Comparison of ENCODE assay signal across 1 cellular context in the genomic region with DNA sequence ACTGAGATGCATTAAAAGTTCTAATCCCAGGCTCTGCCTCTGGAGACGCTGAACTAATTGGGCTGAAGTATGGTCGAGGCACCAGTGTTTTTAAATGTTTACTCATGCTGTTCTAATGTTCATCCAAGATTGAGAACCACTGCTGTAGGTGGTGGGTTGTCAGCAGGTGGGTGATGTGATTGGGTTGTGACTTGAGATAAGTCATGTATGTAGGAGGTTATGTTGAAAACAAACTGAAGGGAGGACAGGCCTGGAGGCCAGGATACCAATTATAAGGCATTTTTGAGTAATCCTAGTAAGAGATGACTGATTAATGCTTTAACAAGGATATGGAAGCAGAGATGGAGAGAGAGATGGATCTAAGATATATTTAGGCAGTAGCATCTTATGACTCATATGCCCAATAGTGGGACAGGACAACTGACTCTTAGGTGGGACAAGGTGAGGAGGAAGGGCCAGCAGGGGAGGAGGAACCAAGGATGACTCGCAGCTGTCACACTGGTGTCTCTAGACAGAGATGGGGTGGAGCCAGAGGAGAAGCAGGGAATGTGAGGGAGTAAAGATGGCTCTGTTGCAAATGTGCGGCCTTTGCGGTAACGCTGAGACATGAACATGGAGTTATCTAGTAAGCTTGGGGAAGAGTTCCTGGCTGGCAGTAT.
TF ChIP-seq lines count a peak whose summit lies in the region.

No MANE protein-coding gene starts in this region.

TF ChIP-seq in K562, 482 proteins besides CTCF, POLR2A, EP300 and RAD21 (continues in another document):
- TF ChIP-seq, protein P1, sequence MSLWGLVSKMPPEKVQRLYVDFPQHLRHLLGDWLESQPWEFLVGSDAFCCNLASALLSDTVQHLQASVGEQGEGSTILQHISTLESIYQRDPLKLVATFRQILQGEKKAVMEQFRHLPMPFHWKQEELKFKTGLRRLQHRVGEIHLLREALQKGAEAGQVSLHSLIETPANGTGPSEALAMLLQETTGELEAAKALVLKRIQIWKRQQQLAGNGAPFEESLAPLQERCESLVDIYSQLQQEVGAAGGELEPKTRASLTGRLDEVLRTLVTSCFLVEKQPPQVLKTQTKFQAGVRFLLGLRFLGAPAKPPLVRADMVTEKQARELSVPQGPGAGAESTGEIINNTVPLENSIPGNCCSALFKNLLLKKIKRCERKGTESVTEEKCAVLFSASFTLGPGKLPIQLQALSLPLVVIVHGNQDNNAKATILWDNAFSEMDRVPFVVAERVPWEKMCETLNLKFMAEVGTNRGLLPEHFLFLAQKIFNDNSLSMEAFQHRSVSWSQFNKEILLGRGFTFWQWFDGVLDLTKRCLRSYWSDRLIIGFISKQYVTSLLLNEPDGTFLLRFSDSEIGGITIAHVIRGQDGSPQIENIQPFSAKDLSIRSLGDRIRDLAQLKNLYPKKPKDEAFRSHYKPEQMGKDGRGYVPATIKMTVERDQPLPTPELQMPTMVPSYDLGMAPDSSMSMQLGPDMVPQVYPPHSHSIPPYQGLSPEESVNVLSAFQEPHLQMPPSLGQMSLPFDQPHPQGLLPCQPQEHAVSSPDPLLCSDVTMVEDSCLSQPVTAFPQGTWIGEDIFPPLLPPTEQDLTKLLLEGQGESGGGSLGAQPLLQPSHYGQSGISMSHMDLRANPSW (CRISPR knock-in tag; IDR thresholded peaks at IDR 0.05), result no peak
- TF ChIP-seq DNMT1 (IDR thresholded peaks at IDR 0.05) (no peak), CBX8 (IDR thresholded peaks at IDR 0.05; ENCODE audit: borderline replicate concordance, extremely low read depth, low read depth, low read length, poor library complexity, severe bottlenecking) (no peak), PHB (CRISPR knock-in tag; IDR thresholded peaks at IDR 0.05) (no peak), HLTF (IDR thresholded peaks at IDR 0.05) (no peak), RUNX1 (IDR thresholded peaks at IDR 0.05; ENCODE audit: low read depth) (no peak), MCM2 (IDR thresholded peaks at IDR 0.05; ENCODE audit: low read depth) (no peak), RFX7 (CRISPR knock-in tag; IDR thresholded peaks at IDR 0.05) (no peak), MYNN (IDR thresholded peaks at IDR 0.05) (no peak), MYNN (CRISPR knock-in tag; IDR thresholded peaks at IDR 0.05) (no peak), ZNF699 (CRISPR knock-in tag; IDR thresholded peaks at IDR 0.05; ENCODE audit: insufficient replicate concordance) (no peak), CBFB (CRISPR knock-in tag; IDR thresholded peaks at IDR 0.05) (no peak), ZKSCAN3 (CRISPR knock-in tag; IDR thresholded peaks at IDR 0.05) (no peak), NFRKB (IDR thresholded peaks at IDR 0.05; ENCODE audit: low read depth) (no peak), MTA2 (IDR thresholded peaks at IDR 0.05; ENCODE audit: low read depth) (no peak), ZNF668 (CRISPR knock-in tag; IDR thresholded peaks at IDR 0.05) (no peak), FOSL1 (tag; conservative IDR thresholded peaks at IDR 0.05) (peak; percentile 39; the same call in 1 of the 2 replicates), CBFA2T2 (conservative IDR thresholded peaks at IDR 0.05) (peak; percentile 28; the same call in 1 of the 2 replicates), ZNF239 (CRISPR knock-in tag; IDR thresholded peaks at IDR 0.05) (no peak), KAT7 (CRISPR knock-in tag; IDR thresholded peaks at IDR 0.05; ENCODE audit: borderline replicate concordance) (no peak), HNRNPLL (IDR thresholded peaks at IDR 0.05; ENCODE audit: low read depth, low read length, poor library complexity, severe bottlenecking) (no peak), JUND (IDR thresholded peaks at IDR 0.05; ENCODE audit: borderline replicate concordance, low read depth, low read length) (no peak), JUND (tag; IDR thresholded peaks at IDR 0.05; ENCODE audit: borderline replicate concordance, low read depth, low read length) (0 out of 3 replicates have a peak, but pooled peaks have one; percentile 24), SREBF2 (CRISPR knock-in tag; IDR thresholded peaks at IDR 0.05) (no peak), ETV1 (tag; conservative IDR thresholded peaks at IDR 0.05; ENCODE audit: low read depth) (no peak), NFIC (IDR thresholded peaks at IDR 0.05) (no peak), RHOXF2B (CRISPR knock-in tag; conservative IDR thresholded peaks at IDR 0.05) (no peak), ZNF24 (IDR thresholded peaks at IDR 0.05) (no peak), CREB1 (IDR thresholded peaks at IDR 0.05) (no peak), CREB1 (CRISPR knock-in tag; IDR thresholded peaks at IDR 0.05) (no peak), ZNF311 (CRISPR knock-in tag; IDR thresholded peaks at IDR 0.05) (no peak), CBFA2T3 (IDR thresholded peaks at IDR 0.05) (peak; percentile 66), HMGN3 (IDR thresholded peaks at IDR 0.05; ENCODE audit: borderline replicate concordance, extremely low read depth, insufficient read length, low read depth, low read length) (no peak), PHF21A (IDR thresholded peaks at IDR 0.05; ENCODE audit: borderline replicate concordance, low read depth) (no peak), EGR1 (conservative IDR thresholded peaks at IDR 0.05) (0 out of 2 replicates have a peak, but pooled peaks have one; percentile 12), MXI1 (IDR thresholded peaks at IDR 0.05; ENCODE audit: low read depth, low read length) (no peak), SUPT5H (IDR thresholded peaks at IDR 0.05) (no peak), TCF7 (IDR thresholded peaks at IDR 0.05; ENCODE audit: borderline replicate concordance) (no peak), ZNF212 (CRISPR knock-in tag; IDR thresholded peaks at IDR 0.05) (no peak)
- TF ChIP-seq, protein P2, sequence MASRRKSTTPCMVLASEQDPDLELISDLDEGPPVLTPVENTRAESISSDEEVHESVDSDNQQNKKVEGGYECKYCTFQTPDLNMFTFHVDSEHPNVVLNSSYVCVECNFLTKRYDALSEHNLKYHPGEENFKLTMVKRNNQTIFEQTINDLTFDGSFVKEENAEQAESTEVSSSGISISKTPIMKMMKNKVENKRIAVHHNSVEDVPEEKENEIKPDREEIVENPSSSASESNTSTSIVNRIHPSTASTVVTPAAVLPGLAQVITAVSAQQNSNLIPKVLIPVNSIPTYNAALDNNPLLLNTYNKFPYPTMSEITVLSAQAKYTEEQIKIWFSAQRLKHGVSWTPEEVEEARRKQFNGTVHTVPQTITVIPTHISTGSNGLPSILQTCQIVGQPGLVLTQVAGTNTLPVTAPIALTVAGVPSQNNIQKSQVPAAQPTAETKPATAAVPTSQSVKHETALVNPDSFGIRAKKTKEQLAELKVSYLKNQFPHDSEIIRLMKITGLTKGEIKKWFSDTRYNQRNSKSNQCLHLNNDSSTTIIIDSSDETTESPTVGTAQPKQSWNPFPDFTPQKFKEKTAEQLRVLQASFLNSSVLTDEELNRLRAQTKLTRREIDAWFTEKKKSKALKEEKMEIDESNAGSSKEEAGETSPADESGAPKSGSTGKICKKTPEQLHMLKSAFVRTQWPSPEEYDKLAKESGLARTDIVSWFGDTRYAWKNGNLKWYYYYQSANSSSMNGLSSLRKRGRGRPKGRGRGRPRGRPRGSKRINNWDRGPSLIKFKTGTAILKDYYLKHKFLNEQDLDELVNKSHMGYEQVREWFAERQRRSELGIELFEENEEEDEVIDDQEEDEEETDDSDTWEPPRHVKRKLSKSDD (conservative IDR thresholded peaks at IDR 0.05; ENCODE audit: low read length), result no peak
- TF ChIP-seq, protein P3, sequence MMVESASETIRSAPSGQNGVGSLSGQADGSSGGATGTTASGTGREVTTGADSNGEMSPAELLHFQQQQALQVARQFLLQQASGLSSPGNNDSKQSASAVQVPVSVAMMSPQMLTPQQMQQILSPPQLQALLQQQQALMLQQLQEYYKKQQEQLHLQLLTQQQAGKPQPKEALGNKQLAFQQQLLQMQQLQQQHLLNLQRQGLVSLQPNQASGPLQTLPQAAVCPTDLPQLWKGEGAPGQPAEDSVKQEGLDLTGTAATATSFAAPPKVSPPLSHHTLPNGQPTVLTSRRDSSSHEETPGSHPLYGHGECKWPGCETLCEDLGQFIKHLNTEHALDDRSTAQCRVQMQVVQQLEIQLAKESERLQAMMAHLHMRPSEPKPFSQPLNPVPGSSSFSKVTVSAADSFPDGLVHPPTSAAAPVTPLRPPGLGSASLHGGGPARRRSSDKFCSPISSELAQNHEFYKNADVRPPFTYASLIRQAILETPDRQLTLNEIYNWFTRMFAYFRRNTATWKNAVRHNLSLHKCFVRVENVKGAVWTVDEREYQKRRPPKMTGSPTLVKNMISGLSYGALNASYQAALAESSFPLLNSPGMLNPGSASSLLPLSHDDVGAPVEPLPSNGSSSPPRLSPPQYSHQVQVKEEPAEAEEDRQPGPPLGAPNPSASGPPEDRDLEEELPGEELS (CRISPR knock-in tag; IDR thresholded peaks at IDR 0.05; ENCODE audit: borderline replicate concordance), result no peak
- TF ChIP-seq, protein P4, sequence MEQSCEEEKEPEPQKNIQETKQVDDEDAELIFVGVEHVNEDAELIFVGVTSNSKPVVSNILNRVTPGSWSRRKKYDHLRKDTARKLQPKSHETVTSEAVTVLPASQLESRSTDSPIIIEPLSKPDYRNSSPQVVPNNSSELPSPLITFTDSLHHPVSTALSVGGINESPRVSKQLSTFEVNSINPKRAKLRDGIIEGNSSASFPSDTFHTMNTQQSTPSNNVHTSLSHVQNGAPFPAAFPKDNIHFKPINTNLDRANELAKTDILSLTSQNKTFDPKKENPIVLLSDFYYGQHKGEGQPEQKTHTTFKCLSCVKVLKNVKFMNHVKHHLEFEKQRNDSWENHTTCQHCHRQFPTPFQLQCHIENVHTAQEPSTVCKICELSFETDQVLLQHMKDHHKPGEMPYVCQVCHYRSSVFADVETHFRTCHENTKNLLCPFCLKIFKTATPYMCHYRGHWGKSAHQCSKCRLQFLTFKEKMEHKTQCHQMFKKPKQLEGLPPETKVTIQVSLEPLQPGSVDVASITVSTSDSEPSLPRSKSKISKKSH (CRISPR knock-in tag; IDR thresholded peaks at IDR 0.05), result no peak
- TF ChIP-seq, protein P5, sequence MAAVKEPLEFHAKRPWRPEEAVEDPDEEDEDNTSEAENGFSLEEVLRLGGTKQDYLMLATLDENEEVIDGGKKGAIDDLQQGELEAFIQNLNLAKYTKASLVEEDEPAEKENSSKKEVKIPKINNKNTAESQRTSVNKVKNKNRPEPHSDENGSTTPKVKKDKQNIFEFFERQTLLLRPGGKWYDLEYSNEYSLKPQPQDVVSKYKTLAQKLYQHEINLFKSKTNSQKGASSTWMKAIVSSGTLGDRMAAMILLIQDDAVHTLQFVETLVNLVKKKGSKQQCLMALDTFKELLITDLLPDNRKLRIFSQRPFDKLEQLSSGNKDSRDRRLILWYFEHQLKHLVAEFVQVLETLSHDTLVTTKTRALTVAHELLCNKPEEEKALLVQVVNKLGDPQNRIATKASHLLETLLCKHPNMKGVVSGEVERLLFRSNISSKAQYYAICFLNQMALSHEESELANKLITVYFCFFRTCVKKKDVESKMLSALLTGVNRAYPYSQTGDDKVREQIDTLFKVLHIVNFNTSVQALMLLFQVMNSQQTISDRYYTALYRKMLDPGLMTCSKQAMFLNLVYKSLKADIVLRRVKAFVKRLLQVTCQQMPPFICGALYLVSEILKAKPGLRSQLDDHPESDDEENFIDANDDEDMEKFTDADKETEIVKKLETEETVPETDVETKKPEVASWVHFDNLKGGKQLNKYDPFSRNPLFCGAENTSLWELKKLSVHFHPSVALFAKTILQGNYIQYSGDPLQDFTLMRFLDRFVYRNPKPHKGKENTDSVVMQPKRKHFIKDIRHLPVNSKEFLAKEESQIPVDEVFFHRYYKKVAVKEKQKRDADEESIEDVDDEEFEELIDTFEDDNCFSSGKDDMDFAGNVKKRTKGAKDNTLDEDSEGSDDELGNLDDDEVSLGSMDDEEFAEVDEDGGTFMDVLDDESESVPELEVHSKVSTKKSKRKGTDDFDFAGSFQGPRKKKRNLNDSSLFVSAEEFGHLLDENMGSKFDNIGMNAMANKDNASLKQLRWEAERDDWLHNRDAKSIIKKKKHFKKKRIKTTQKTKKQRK (IDR thresholded peaks at IDR 0.05; ENCODE audit: borderline replicate concordance, low read depth, low read length), result no peak
- TF ChIP-seq, protein P6, sequence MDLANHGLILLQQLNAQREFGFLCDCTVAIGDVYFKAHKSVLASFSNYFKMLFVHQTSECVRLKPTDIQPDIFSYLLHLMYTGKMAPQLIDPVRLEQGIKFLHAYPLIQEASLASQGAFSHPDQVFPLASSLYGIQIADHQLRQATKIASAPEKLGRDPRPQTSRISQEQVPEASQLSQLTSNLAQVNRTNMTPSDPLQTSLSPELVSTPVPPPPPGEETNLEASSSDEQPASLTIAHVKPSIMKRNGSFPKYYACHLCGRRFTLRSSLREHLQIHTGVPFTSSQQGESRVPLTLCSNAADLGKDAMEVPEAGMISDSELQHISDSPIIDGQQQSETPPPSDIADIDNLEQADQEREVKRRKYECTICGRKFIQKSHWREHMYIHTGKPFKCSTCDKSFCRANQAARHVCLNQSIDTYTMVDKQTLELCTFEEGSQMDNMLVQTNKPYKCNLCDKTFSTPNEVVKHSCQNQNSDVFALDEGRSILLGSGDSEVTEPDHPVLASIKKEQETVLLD (IDR thresholded peaks at IDR 0.05), result no peak
- TF ChIP-seq, protein P7, sequence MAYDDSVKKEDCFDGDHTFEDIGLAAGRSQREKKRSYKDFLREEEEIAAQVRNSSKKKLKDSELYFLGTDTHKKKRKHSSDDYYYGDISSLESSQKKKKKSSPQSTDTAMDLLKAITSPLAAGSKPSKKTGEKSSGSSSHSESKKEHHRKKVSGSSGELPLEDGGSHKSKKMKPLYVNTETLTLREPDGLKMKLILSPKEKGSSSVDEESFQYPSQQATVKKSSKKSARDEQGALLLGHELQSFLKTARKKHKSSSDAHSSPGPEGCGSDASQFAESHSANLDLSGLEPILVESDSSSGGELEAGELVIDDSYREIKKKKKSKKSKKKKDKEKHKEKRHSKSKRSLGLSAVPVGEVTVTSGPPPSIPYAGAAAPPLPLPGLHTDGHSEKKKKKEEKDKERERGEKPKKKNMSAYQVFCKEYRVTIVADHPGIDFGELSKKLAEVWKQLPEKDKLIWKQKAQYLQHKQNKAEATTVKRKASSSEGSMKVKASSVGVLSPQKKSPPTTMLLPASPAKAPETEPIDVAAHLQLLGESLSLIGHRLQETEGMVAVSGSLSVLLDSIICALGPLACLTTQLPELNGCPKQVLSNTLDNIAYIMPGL (CRISPR knock-in tag; IDR thresholded peaks at IDR 0.05), result no peak
- TF ChIP-seq, protein P8, sequence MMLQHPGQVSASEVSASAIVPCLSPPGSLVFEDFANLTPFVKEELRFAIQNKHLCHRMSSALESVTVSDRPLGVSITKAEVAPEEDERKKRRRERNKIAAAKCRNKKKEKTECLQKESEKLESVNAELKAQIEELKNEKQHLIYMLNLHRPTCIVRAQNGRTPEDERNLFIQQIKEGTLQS (IDR thresholded peaks at IDR 0.05), result 0 out of 2 replicates have a peak, but pooled peaks have one; percentile 32
- TF ChIP-seq, protein P8 (CRISPR knock-in tag; conservative IDR thresholded peaks at IDR 0.05), result no peak
- TF ChIP-seq, protein P9, sequence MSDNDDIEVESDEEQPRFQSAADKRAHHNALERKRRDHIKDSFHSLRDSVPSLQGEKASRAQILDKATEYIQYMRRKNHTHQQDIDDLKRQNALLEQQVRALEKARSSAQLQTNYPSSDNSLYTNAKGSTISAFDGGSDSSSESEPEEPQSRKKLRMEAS (CRISPR knock-in tag; IDR thresholded peaks at IDR 0.05), result no peak
